ENCODE assay signal across 21 cellular contexts in genomic region chr11:131615611-131616010, GRCh38.
"Had no signal": no experiment of that assay in that cellular context is flagged by ENCODE, and none has a peak within 500 bp of the region (broad histone marks: within the 10 kb centered on the region; RNA-seq: fewer than 3 reads in every experiment).

No MANE protein-coding gene starts in this region.

- H3K27me3 ChIP-seq: adrenal gland, foreskin keratinocyte, neural progenitor cell had no signal

- H3K9me3 Mint-ChIP-seq: activated T-cell treated with anti-CD3 and anti-CD28 coated beads, Interleukin-2, amount 50 U/mL, for 4 hours; activated T-helper 2 cell treated with anti-CD3 and anti-CD28 coated beads, Interferon-gamma antibody, Interleukin-2, Interleukin-4, amounts not matched to agents 10 μg/mL and 5 μg/mL and 100 μg/mL, durations not matched to agents 14 hours and 24 hours and 36 hours; neural progenitor cell; WTC11 had no signal

- DNase-seq: activated CD8-positive, alpha-beta memory T cell treated with anti-CD3 and anti-CD28 coated beads for 24 hours; activated CD8-positive, alpha-beta memory T cell treated with anti-CD3 and anti-CD28 coated beads, Interleukin-2, amount 50 U/mL, for 4 hours; activated naive CD4-positive, alpha-beta T cell; activated T-cell treated with anti-CD3 and anti-CD28 coated beads, Interleukin-2, amount 50 U/mL, for 4 hours; adrenal gland; dermis blood vessel endothelial cell; effector memory CD4-positive, alpha-beta T cell; foreskin keratinocyte; left lung; naive thymus-derived CD8-positive, alpha-beta T cell; stimulated activated CD4-positive, alpha-beta T cell treated with anti-CD3 and anti-CD28 coated beads, Interleukin-4, amount 100 ng/mL, for 24 hours; stimulated activated naive CD8-positive, alpha-beta T cell treated with anti-CD3 and anti-CD28 coated beads, Interleukin-15, Interleukin-2, amounts not matched to agents 100 U/mL and 50 U/mL, for 24 hours; T-helper 1 cell; tibial artery had no signal

- ATAC-seq: activated T-cell treated with anti-CD3 and anti-CD28 coated beads, Interleukin-2, amount 50 U/mL, for 4 hours; foreskin keratinocyte; left lung; naive thymus-derived CD8-positive, alpha-beta T cell; stimulated activated naive CD8-positive, alpha-beta T cell treated with anti-CD3 and anti-CD28 coated beads, Interleukin-15, Interleukin-2, amounts not matched to agents 100 U/mL and 50 U/mL, for 24 hours; WTC11 had no signal

- H3K4me3 Mint-ChIP-seq: activated naive CD8-positive, alpha-beta T cell; activated T-cell treated with anti-CD3 and anti-CD28 coated beads, Interleukin-2, amount 50 U/mL, for 4 hours; naive thymus-derived CD8-positive, alpha-beta T cell; neural progenitor cell; WTC11 had no signal

- H3K9ac ChIP-seq: neural progenitor cell had no signal

- H3K36me3 ChIP-seq: adrenal gland, cardiac muscle cell, left lung, neural progenitor cell, prostate gland, tibial artery had no signal

- H3K4me1 ChIP-seq: adrenal gland, foreskin keratinocyte, left lung, prostate gland, tibial artery had no signal

- H3K27ac ChIP-seq: adrenal gland, cardiac muscle cell, foreskin keratinocyte, left lung, neural progenitor cell, prostate gland, tibial artery had no signal

- H3K9me3 ChIP-seq: adrenal gland, left lung, prostate gland, tibial artery had no signal

- H3K4me2 ChIP-seq: neural progenitor cell had no signal

- H3K4me3 ChIP-seq: adrenal gland, cardiac muscle cell, left lung, lung, neural progenitor cell, prostate gland, tibial artery had no signal

- H3K27ac Mint-ChIP-seq: activated naive CD8-positive, alpha-beta T cell; activated T-helper 2 cell treated with anti-CD3 and anti-CD28 coated beads, Interferon-gamma antibody, Interleukin-2, Interleukin-4, amounts not matched to agents 10 μg/mL and 5 μg/mL and 100 μg/mL, durations not matched to agents 14 hours and 24 hours and 36 hours; WTC11 had no signal

- H3K4me1 Mint-ChIP-seq: naive thymus-derived CD8-positive, alpha-beta T cell had no signal

- H2AFZ ChIP-seq: neural progenitor cell had no signal

- H3K36me3 Mint-ChIP-seq: activated naive CD8-positive, alpha-beta T cell; naive thymus-derived CD8-positive, alpha-beta T cell; neural progenitor cell; WTC11 had no signal
